Comparison of ENCODE assay signal across 22 cellular contexts in the genomic region with DNA sequence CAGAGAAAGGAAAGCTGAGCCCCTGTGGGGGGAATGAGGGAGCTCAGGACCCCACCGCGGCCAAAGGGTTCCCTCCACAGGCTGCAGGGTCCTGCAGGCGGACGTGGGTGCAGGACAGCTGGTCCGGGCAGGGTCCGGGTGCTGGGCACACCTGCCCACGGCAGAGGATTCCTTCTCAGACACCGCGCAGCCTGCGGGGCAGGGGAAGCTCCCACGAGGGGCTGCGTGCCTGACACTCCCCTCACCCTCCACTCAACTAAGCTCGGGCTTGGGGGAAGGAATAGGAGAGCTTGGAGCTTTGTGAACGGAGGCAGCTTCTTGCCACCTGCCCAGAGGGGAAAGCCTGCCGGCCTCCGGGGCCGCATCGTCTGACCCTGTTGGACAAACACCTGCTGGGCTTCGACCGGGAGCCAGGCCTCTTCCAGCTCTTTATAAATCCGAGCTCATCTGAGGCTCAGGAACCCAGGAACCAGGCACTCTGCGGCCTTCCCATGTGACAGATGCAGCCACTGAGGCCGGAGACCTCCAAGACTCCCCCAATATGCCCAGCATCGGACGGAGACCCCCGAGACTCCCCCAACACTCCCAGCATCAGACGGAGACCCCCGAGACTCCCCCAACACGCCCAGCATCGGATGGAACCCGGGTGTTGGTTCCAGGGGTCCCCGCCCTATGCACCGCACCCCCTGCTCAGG.
"Had no signal": no experiment of that assay in that cellular context is flagged by ENCODE, and none has a peak within 500 bp of the region (broad histone marks: within the 10 kb centered on the region; RNA-seq: fewer than 3 reads in every experiment).

No MANE protein-coding gene starts in this region.

- H3K4me3 ChIP-seq: colonic mucosa, gastroesophageal sphincter, heart left ventricle, hepatocyte, neural progenitor cell, ovary, transverse colon, upper lobe of right lung, uterus had no signal

- H3K4me1 ChIP-seq: colonic mucosa, neural progenitor cell, transverse colon, upper lobe of right lung, uterus had no signal

- H3K27me3 ChIP-seq: colonic mucosa, hepatocyte, neural progenitor cell, ovary, transverse colon, upper lobe of right lung, uterus had no signal

- H3K36me3 ChIP-seq: colonic mucosa, gastroesophageal sphincter, heart left ventricle, neural progenitor cell, ovary, transverse colon, upper lobe of right lung, uterus had no signal

- H3K9ac ChIP-seq: neural progenitor cell had no signal

- ATAC-seq: esophagus mucosa; gastroesophageal sphincter; heart left ventricle; naive thymus-derived CD4-positive, alpha-beta T cell; stimulated activated naive B cell treated with anti-CD40 and anti-IgM and Interleukin-4, amounts not matched to agents 10 μg/mL and 1 μg/mL and 100 μg/mL, for 72 hours; upper lobe of right lung had no signal

- H3K9me3 ChIP-seq: colonic mucosa, ovary, uterus had no signal

- DNase-seq: central memory CD4-positive, alpha-beta T cell; colonic mucosa; effector CD8-positive, alpha-beta T cell; foreskin fibroblast; kidney glomerular epithelial cell; mesenchymal stem cell; naive thymus-derived CD4-positive, alpha-beta T cell; nucleus accumbens; ovary; stimulated activated CD4-positive, alpha-beta T cell treated with anti-CD3 and anti-CD28 coated beads, Interleukin-15, amount 100 ng/mL, for 24 hours; stimulated activated CD4-positive, alpha-beta T cell treated with anti-CD3 and anti-CD28 coated beads, Interleukin-2, amount 100 ng/mL, for 48 hours; stimulated activated naive B cell treated with anti-CD40 and anti-IgM and Interleukin-4, amounts not matched to agents 10 μg/mL and 1 μg/mL and 100 μg/mL, for 72 hours; transverse colon; upper lobe of right lung; uterus had no signal

- FAIRE-seq: islet of Langerhans had no signal

- H3K27ac ChIP-seq: colonic mucosa, epithelial cell of prostate, gastroesophageal sphincter, heart left ventricle, hepatocyte, neural progenitor cell, ovary, transverse colon, upper lobe of right lung, uterus had no signal
